1 cellular context compared by ENCODE assay signal in genomic region chr7:20558963-20559716, GRCh38.
A peak's percentile ranks its signal among the peaks of the same experiment; 100 is the strongest.
TF ChIP-seq lines count a peak whose summit lies in the region.

No MANE protein-coding gene starts in this region.

TF ChIP-seq in SK-N-SH, 30 proteins besides CTCF, POLR2A, EP300 and RAD21 (continued from another document):
- TF ChIP-seq REST (IDR thresholded peaks at IDR 0.05; ENCODE audit: low read depth, low read length) = no peak
- TF ChIP-seq EZH2phosphoT487 (IDR thresholded peaks at IDR 0.05; ENCODE audit: borderline replicate concordance, low read depth) = no peak
- peak; percentile 79; the same call in 1 of the 2 replicates for TF ChIP-seq FOXJ3 (CRISPR knock-in tag; IDR thresholded peaks at IDR 0.05)
- TF ChIP-seq CHD2 (IDR thresholded peaks at IDR 0.05; ENCODE audit: low read length, partially characterized antibody) = no peak
- no peak for TF ChIP-seq FOSL2 (IDR thresholded peaks at IDR 0.05; ENCODE audit: borderline replicate concordance, low read depth)
- TF ChIP-seq MXI1 (IDR thresholded peaks at IDR 0.05; ENCODE audit: low read depth, low read length) = no peak
- no peak for TF ChIP-seq JUND (IDR thresholded peaks at IDR 0.05)
- TF ChIP-seq GABPA (IDR thresholded peaks at IDR 0.05; ENCODE audit: low read depth) = no peak
- no peak for TF ChIP-seq RXRA (IDR thresholded peaks at IDR 0.05; ENCODE audit: borderline replicate concordance, low read depth)
- TF ChIP-seq NFIC (IDR thresholded peaks at IDR 0.05; ENCODE audit: borderline replicate concordance) = no peak
- TF ChIP-seq TAF1 (IDR thresholded peaks at IDR 0.05; ENCODE audit: borderline replicate concordance, low read depth, low read length) = no peak
- no peak for TF ChIP-seq SMC3 (IDR thresholded peaks at IDR 0.05; ENCODE audit: low read depth, low read length)
- no peak for TF ChIP-seq TCF12 (IDR thresholded peaks at IDR 0.05)
- no peak for TF ChIP-seq RFX5 (IDR thresholded peaks at IDR 0.05; ENCODE audit: low read length)
- TF ChIP-seq RCOR1 (IDR thresholded peaks at IDR 0.05; ENCODE audit: low read length) = peak; percentile 61; the same call in 1 of the 2 replicates
- no peak for TF ChIP-seq MAX (IDR thresholded peaks at IDR 0.05; ENCODE audit: low read depth)
- TF ChIP-seq ELF1 (IDR thresholded peaks at IDR 0.05) = no peak
- no peak for TF ChIP-seq ZBTB33 (IDR thresholded peaks at IDR 0.05; ENCODE audit: borderline replicate concordance, low read depth)
- TF ChIP-seq POLR2AphosphoS5 (IDR thresholded peaks at IDR 0.05; ENCODE audit: low read depth, low read length) = no peak
- no peak for TF ChIP-seq MEF2A (IDR thresholded peaks at IDR 0.05; ENCODE audit: borderline replicate concordance, low read depth)
- TF ChIP-seq YY1 (IDR thresholded peaks at IDR 0.05; ENCODE audit: low read depth) = no peak
- no peak for TF ChIP-seq TEAD4 (IDR thresholded peaks at IDR 0.05; ENCODE audit: borderline replicate concordance, insufficient read depth)
- TF ChIP-seq GATA2 (CRISPR knock-in tag; IDR thresholded peaks at IDR 0.05) = peak; percentile 71
